Comparison of ENCODE assay signal across 25 cellular contexts in the genomic region with DNA sequence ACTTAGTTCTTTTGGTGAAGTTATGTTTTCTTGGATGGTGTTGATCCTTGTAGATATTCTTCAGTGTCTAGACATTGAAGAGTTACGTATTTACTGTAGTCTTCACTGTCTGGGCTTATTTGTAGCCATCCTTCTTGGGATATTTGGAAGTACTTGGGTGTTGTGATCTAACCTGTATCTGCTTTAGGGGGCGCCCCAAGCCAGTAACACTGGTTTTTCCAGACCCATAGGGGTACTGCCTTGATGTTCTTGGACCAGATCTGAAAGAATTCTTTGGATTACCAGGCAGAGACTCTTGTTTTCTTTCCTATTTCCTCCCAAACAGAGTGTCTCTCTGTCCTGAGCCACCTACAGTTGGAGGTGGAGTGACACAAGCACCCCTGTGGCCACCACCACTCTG.
"Had no signal": no experiment of that assay in that cellular context is flagged by ENCODE, and none has a peak within 500 bp of the region (broad histone marks: within the 10 kb centered on the region; RNA-seq: fewer than 3 reads in every experiment).

No MANE protein-coding gene starts in this region.

- H3K9me3 ChIP-seq: ovary, right lobe of liver, testis, thyroid gland, transverse colon, vagina had no signal

- DNase-seq: heart left ventricle; hypothalamus; immature natural killer cell; kidney; left ventricle myocardium inferior; natural killer cell; nephron progenitor cell; ovary; right lobe of liver; stimulated activated CD4-positive, alpha-beta T cell treated with anti-CD3 and anti-CD28 coated beads, Interleukin-12 subunit alpha, Interleukin-12 subunit beta, amount 100 ng/mL, for 4 hours; stimulated activated CD4-positive, alpha-beta T cell treated with anti-CD3 and anti-CD28 coated beads, Interleukin-15, amount 100 ng/mL, for 24 hours; stimulated activated CD4-positive, alpha-beta T cell treated with anti-CD3 and anti-CD28 coated beads, Interleukin-2, amount 100 ng/mL, for 24 hours; stimulated activated CD4-positive, alpha-beta T cell treated with anti-CD3 and anti-CD28 coated beads, Interleukin-4, amount 100 ng/mL, for 1 hour; stimulated activated naive B cell treated with anti-CD40 and anti-IgM and Interleukin-4, amounts not matched to agents 10 μg/mL and 1 μg/mL and 100 μg/mL, for 72 hours; stimulated activated naive CD8-positive, alpha-beta T cell treated with anti-CD3 and anti-CD28 coated beads, Interleukin-15, Interleukin-2, amounts not matched to agents 100 U/mL and 50 U/mL, for 24 hours; stomach; testis; thyroid gland; transverse colon; upper lobe of left lung had no signal

- H3K4me1 ChIP-seq: heart left ventricle, left ventricle myocardium inferior, right atrium auricular region, right lobe of liver, stomach, testis, thyroid gland, transverse colon, upper lobe of left lung, vagina had no signal

- ATAC-seq: heart left ventricle; natural killer cell; right lobe of liver; stimulated activated naive B cell treated with anti-CD40 and anti-IgM and Interleukin-4, amounts not matched to agents 10 μg/mL and 1 μg/mL and 100 μg/mL, for 72 hours; stimulated activated naive CD8-positive, alpha-beta T cell treated with anti-CD3 and anti-CD28 coated beads, Interleukin-15, Interleukin-2, amounts not matched to agents 100 U/mL and 50 U/mL, for 24 hours had no signal

- H3K27me3 Mint-ChIP-seq: progenitor cell of endocrine pancreas; stimulated activated naive B cell treated with anti-CD40 and anti-IgM and Interleukin-4, amounts not matched to agents 10 μg/mL and 1 μg/mL and 100 μg/mL, for 72 hours had no signal

- H3K27ac ChIP-seq: heart left ventricle, left ventricle myocardium inferior, ovary, right atrium auricular region, right lobe of liver, stomach, testis, thyroid gland, transverse colon, upper lobe of left lung, vagina had no signal

- H3K27me3 ChIP-seq: heart left ventricle, ovary, right atrium auricular region, right lobe of liver, stomach, testis, thyroid gland, transverse colon, upper lobe of left lung, vagina had no signal

- H3K36me3 Mint-ChIP-seq: immature natural killer cell; stimulated activated naive B cell treated with anti-CD40 and anti-IgM and Interleukin-4, amounts not matched to agents 10 μg/mL and 1 μg/mL and 100 μg/mL, for 72 hours had no signal

- H3K4me3 ChIP-seq: heart left ventricle, left ventricle myocardium inferior, lung, ovary, right atrium auricular region, right lobe of liver, smooth muscle cell, stomach, testis, thyroid gland, transverse colon, upper lobe of left lung, vagina had no signal

- H3K4me1 Mint-ChIP-seq: immature natural killer cell; natural killer cell; nephron progenitor cell; stimulated activated naive B cell treated with anti-CD40 and anti-IgM and Interleukin-4, amounts not matched to agents 10 μg/mL and 1 μg/mL and 100 μg/mL, for 72 hours had no signal

- H3K27ac Mint-ChIP-seq: immature natural killer cell; natural killer cell; nephron progenitor cell; progenitor cell of endocrine pancreas; stimulated activated naive B cell treated with anti-CD40 and anti-IgM and Interleukin-4, amounts not matched to agents 10 μg/mL and 1 μg/mL and 100 μg/mL, for 72 hours had no signal

- H3K4me2 ChIP-seq: smooth muscle cell had no signal

- H3K36me3 ChIP-seq: heart left ventricle, left ventricle myocardium inferior, ovary, right atrium auricular region, right lobe of liver, stomach, thyroid gland, transverse colon, upper lobe of left lung, vagina had no signal

- H3K4me3 Mint-ChIP-seq: immature natural killer cell; natural killer cell; nephron progenitor cell; stimulated activated naive B cell treated with anti-CD40 and anti-IgM and Interleukin-4, amounts not matched to agents 10 μg/mL and 1 μg/mL and 100 μg/mL, for 72 hours had no signal
